Comparison of ENCODE assay signal across 1 cellular context in the genomic region with DNA sequence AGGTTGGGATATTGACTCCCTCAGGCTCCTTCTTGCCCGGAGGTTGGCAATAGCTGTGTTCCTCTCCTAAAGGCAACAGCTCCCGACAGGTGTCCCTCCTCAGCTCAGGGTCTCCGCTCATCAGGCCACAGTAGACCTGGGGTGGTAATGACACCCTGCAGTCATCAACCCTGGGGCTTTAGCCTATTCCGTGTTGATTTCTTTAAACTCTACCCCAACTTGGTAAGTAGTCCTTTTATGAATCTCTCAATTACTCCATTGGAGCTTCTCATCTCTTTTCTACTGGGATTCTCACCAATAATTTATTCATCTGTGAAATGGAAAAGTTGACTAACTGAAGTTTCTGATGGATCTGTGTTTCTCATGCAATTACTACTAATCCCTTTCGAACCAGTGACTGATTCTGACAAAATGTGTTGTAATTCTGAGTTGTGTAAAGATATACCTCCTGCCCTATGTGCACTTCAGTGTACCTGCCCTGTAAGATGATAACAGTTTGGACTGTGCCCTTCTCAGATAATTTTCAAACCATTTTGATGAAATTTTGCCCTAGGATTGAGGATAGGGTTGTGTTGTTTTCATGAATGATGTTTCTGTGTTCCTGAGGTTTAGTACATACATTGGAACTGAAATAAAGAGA.
A peak's percentile ranks its signal among the peaks of the same experiment; 100 is the strongest.
TF ChIP-seq lines count a peak whose summit lies in the region.

No MANE protein-coding gene starts in this region.

TF ChIP-seq in GM12878, 131 proteins besides CTCF, POLR2A, EP300 and RAD21 (continued from another document):
- TF ChIP-seq POLR2AphosphoS5 (IDR thresholded peaks at IDR 0.05; ENCODE audit: low read length), result peak; percentile 39; the same call in 1 of the 2 replicates
